1 cellular context compared by ENCODE assay signal in genomic region chr15:76961277-76962010, GRCh38.
TF ChIP-seq lines count a peak whose summit lies in the region.

No MANE protein-coding gene starts in this region.

TF ChIP-seq in K562, 482 proteins besides CTCF, POLR2A, EP300 and RAD21:
- TF ChIP-seq SMAD3 (CRISPR knock-in tag; conservative IDR thresholded peaks at IDR 0.05) = no peak
- TF ChIP-seq TARDBP (IDR thresholded peaks at IDR 0.05) = no peak
- no peak for TF ChIP-seq ZNF717 (CRISPR knock-in tag; IDR thresholded peaks at IDR 0.05)
- TF ChIP-seq ZNF551 (CRISPR knock-in tag; IDR thresholded peaks at IDR 0.05) = no peak
- TF ChIP-seq ARNT (IDR thresholded peaks at IDR 0.05) = no peak
- TF ChIP-seq GTF3C2 (IDR thresholded peaks at IDR 0.05; ENCODE audit: borderline replicate concordance, extremely low read depth, insufficient read length) = no peak
- no peak for TF ChIP-seq BCL6 (CRISPR knock-in tag; IDR thresholded peaks at IDR 0.05)
- TF ChIP-seq EP400 (IDR thresholded peaks at IDR 0.05) = no peak
TF ChIP-seq in K562: peak in this region for 0.
